1 cellular context compared by ENCODE assay signal in the genomic region with DNA sequence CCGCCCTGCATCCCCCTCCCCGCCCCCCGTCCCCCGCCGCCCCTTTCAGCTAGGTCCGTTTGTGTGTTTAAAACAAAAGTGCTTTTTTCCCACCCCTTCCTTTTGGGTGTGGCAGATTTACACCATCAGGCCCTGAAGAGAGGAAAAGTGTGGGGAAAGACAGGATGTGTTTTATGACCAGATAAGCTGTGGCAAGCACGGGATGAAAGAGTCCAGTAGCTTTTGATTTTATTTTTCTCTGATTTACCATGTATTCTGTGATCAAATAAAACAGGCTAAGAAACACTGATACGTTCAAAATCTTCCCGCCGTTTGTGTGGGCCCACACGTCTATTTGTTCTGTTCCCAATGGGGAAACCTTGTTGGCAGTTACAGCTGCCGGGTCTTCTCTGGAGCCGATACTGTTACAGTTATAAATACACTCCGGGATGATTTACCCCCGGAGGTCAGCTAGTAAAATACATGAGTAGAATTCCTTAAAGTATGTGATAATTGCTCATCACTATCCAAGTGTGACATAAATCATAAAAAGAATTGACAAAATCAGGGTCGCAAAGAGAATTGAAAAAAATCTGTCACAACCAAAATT.
TF ChIP-seq lines count a peak whose summit lies in the region.

No MANE protein-coding gene starts in this region.

TF ChIP-seq in IMR-90, 13 proteins besides CTCF, POLR2A, EP300 and RAD21:
- TF ChIP-seq SMC3 (IDR thresholded peaks at IDR 0.05; ENCODE audit: low read depth, low read length) (no peak), CEBPB (IDR thresholded peaks at IDR 0.05; ENCODE audit: low read depth, low read length) (no peak), RCOR1 (IDR thresholded peaks at IDR 0.05; ENCODE audit: insufficient replicate concordance, low read length) (no peak), MAZ (IDR thresholded peaks at IDR 0.05; ENCODE audit: borderline replicate concordance, low read depth, low read length) (no peak), MAFK (IDR thresholded peaks at IDR 0.05; ENCODE audit: low read depth, low read length) (no peak), FOS (IDR thresholded peaks at IDR 0.05; ENCODE audit: low read depth, low read length) (no peak), CHD1 (IDR thresholded peaks at IDR 0.05; ENCODE audit: low read depth, low read length) (no peak), RFX5 (IDR thresholded peaks at IDR 0.05; ENCODE audit: low read depth, low read length) (no peak), ELK1 (IDR thresholded peaks at IDR 0.05; ENCODE audit: borderline replicate concordance, low read depth, low read length) (no peak), BHLHE40 (IDR thresholded peaks at IDR 0.05; ENCODE audit: low read depth, low read length) (no peak), NFE2L2 (IDR thresholded peaks at IDR 0.05; ENCODE audit: low read depth, low read length) (no peak), MXI1 (IDR thresholded peaks at IDR 0.05; ENCODE audit: borderline replicate concordance, low read depth, low read length) (no peak)
- TF ChIP-seq, protein P1, sequence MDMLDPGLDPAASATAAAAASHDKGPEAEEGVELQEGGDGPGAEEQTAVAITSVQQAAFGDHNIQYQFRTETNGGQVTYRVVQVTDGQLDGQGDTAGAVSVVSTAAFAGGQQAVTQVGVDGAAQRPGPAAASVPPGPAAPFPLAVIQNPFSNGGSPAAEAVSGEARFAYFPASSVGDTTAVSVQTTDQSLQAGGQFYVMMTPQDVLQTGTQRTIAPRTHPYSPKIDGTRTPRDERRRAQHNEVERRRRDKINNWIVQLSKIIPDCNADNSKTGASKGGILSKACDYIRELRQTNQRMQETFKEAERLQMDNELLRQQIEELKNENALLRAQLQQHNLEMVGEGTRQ (IDR thresholded peaks at IDR 0.05; ENCODE audit: low read depth, low read length) = no peak
TF ChIP-seq in IMR-90: peak in this region for 0.
